Comparison of ENCODE assay signal across 8 cellular contexts in the genomic region with DNA sequence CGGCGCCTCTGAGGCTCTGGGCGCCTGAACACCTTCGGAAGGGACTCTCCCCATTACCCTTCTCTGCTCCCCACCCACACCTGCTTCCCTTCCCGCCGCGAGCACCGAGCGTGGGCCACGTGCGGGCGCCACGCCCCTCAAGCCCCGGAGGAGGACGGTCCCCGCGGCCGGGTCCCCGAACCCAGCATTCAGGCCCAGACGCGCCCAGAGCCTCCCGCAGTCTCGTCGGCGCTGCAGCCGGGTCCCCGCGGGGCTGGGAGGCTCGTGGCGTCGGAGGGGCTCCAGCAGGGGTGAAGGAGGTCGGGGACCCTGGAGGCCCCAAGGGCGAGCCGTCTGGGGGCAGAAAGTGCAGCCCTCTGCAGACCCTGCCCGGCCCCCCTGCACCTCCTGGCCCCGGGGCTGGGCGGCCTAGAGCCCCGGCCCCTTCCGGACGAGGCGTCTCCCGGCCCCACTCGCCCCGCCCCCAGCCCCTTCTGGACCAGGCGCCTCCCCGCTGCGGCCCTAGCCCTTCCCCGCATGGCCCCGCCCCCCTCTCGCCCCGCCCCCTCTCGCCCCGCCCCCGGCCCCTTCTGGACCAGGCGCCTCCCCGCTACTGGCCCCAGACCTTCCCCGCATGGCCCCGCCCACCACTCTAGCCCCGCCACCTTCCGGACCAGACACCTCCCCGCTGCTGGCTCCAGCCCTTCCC. TPM values are rescaled to one million over a fixed set of nuclear protein-coding genes. Genes with fewer than 3 reads are reported as not detected.
DNase-seq lines count a peak whose midpoint lies in the region; ATAC-seq and TF ChIP-seq lines count a peak whose summit lies in the region.

No MANE protein-coding gene starts in this region.

- H3K9ac ChIP-seq in neural progenitor cell (no peak overlapping the region), stomach smooth muscle (ENCODE audit: low read length in 2 of 2) (peak overlapping the region; percentile 58 to 60)

- H3K4me3 Mint-ChIP-seq in activated T-helper 17 cell treated with anti-CD3 and anti-CD28 coated beads, Interleukin-2, amount 50 U/mL, for 72 hours = peak overlapping the region; percentile 76
- H3K4me3 Mint-ChIP-seq in neural progenitor cell = peak overlapping the region; percentile 76

- ATAC-seq in GM19025 (IDR thresholded peaks at IDR 0.05; ENCODE audit: low read depth, unreplicated experiment) (peak; percentile 54), HG03520 (IDR thresholded peaks at IDR 0.05; ENCODE audit: unreplicated experiment) (peak; percentile 43)
- peak; percentile 80 for ATAC-seq in activated T-helper 17 cell treated with anti-CD3 and anti-CD28 coated beads, Interleukin-2, amount 50 U/mL, for 72 hours (replicated peaks)

- no peaks in the 10 kb centered on the region for H3K27me3 Mint-ChIP-seq in activated T-helper 17 cell treated with anti-CD3 and anti-CD28 coated beads, Interleukin-2, amount 50 U/mL, for 72 hours
- peaks cover 11% of the 10 kb centered on the region for H3K27me3 Mint-ChIP-seq in neural progenitor cell (ENCODE audit: insufficient read depth, low read depth)

- H3K4me2 ChIP-seq in neural progenitor cell = peak overlapping the region; percentile 89

- peak; percentile 38 for DNase-seq in AG04450 (ENCODE audit: low read depth, low spot score)
- peak; percentile 64 for DNase-seq in RKO (ENCODE audit: low spot score)
- peak; percentile 46 for DNase-seq in fibroblast of the aortic adventitia (ENCODE audit: low read depth)
- peak; percentile 97 for DNase-seq in neural progenitor cell (ENCODE audit: low spot score)

- H3K36me3 ChIP-seq in neural progenitor cell (no peaks in the 10 kb centered on the region), stomach smooth muscle (ENCODE audit: control insufficient read depth in 2 of 2, insufficient read depth in 2 of 2, low read length in 2 of 2) (no peaks in the 10 kb centered on the region)

- H3K79me2 ChIP-seq in neural progenitor cell (ENCODE audit: low read depth) = no peaks in the 10 kb centered on the region

- peaks cover 14% of the 10 kb centered on the region for H3K4me1 ChIP-seq in neural progenitor cell
- H3K4me1 ChIP-seq in stomach smooth muscle (ENCODE audit: control insufficient read depth, insufficient read depth, low read length) = peaks cover 33% of the 10 kb centered on the region

- H3K4me1 Mint-ChIP-seq in activated T-helper 17 cell treated with anti-CD3 and anti-CD28 coated beads, Interleukin-2, amount 50 U/mL, for 72 hours = no peaks in the 10 kb centered on the region
- H3K4me1 Mint-ChIP-seq in neural progenitor cell = peaks cover 29% of the 10 kb centered on the region

- H3K27ac Mint-ChIP-seq in activated T-helper 17 cell treated with anti-CD3 and anti-CD28 coated beads, Interleukin-2, amount 50 U/mL, for 72 hours = no peak overlapping the region
- H3K27ac Mint-ChIP-seq in neural progenitor cell = no peak overlapping the region

- CTCF ChIA-PET in AG04450 (lab: Charles Lee) = interaction anchor here (1.0 to 2.9 kb wide), 2 partner anchors 48 to 281 kb away, joined by 4 to 10 read pairs; no protein-coding TSS in a partner anchor

- POLR2A ChIA-PET in AG04450 (lab: Yijun Ruan, JAX) = no interaction called here

- no peak overlapping the region for H3K27ac ChIP-seq in AG04450 (ENCODE audit: low read depth, low read length)
- no peak overlapping the region for H3K27ac ChIP-seq in neural progenitor cell
- H3K27ac ChIP-seq in stomach smooth muscle (ENCODE audit: low read length) = no peak overlapping the region

- H3K9me3 ChIP-seq in AG04450 (ENCODE audit: control insufficient read depth, insufficient read depth, low read length) (no peaks in the 10 kb centered on the region; the same call in 1 of the 2 replicates), neural progenitor cell (ENCODE audit: low read depth) (no peaks in the 10 kb centered on the region), stomach smooth muscle (ENCODE audit: control insufficient read depth in 2 of 2, low read length in 2 of 2) (no peaks in the 10 kb centered on the region)

- H2AFZ ChIP-seq in neural progenitor cell (replicated peaks) = peak overlapping the region; percentile 83

- H3K4me3 ChIP-seq in AG04450 (ENCODE audit: low read depth, low read length) (peak overlapping the region; percentile 67), fibroblast of the aortic adventitia (ENCODE audit: low read depth, low read length) (peak overlapping the region; percentile 60), neural progenitor cell (peak overlapping the region; percentile 69), stomach smooth muscle (ENCODE audit: low read length in 2 of 2) (peak overlapping the region; percentile 70 to 74)

- H4K20me1 ChIP-seq in neural progenitor cell (ENCODE audit: low read depth) = peaks cover 4% of the 10 kb centered on the region

- no peaks in the 10 kb centered on the region for H3K36me3 Mint-ChIP-seq in activated T-helper 17 cell treated with anti-CD3 and anti-CD28 coated beads, Interleukin-2, amount 50 U/mL, for 72 hours (ENCODE audit: low read depth)
- H3K36me3 Mint-ChIP-seq in neural progenitor cell = no peaks in the 10 kb centered on the region

- peaks cover 5% of the 10 kb centered on the region for H3F3A ChIP-seq in neural progenitor cell (ENCODE audit: low read depth)

- H3K27me3 ChIP-seq in AG04450 (ENCODE audit: control insufficient read depth, insufficient read depth, low read length) (peaks cover 3% of the 10 kb centered on the region), neural progenitor cell (peaks cover 23% of the 10 kb centered on the region), stomach smooth muscle (ENCODE audit: control insufficient read depth in 1 of 2, insufficient read depth in 2 of 2, low read length in 2 of 2) (no peaks in the 10 kb centered on the region)

- no peaks in the 10 kb centered on the region for H3K9me3 Mint-ChIP-seq in activated T-helper 17 cell treated with anti-CD3 and anti-CD28 coated beads, Interleukin-2, amount 50 U/mL, for 72 hours
- peaks cover 5% of the 10 kb centered on the region for H3K9me3 Mint-ChIP-seq in neural progenitor cell

- TF ChIP-seq CTCF in AG04450 (IDR thresholded peaks at IDR 0.05; ENCODE audit: low read depth, low read length) (no peak), fibroblast of the aortic adventitia (IDR thresholded peaks at IDR 0.05; ENCODE audit: insufficient read depth, low read length) (no peak), neural progenitor cell (IDR thresholded peaks at IDR 0.05) (no peak)

RNA-seq across cellular contexts. Expression of a gene that starts 0.4 kb away (rescaled TPM):
- 1.1 and 2.5 TPM in 2 replicates for polyA plus RNA-seq in AG04450 (2011; rRNA removed)
- 1.6 and 1.8 TPM in 2 replicates for polyA minus RNA-seq in AG04450 (2011; rRNA and poly(A)+ RNA removed)
- 1 to 10 TPM; 1.5 to 2.8 TPM for total RNA-seq in activated T-helper 17 cell treated with anti-CD3 and anti-CD28 coated beads, Interleukin-2, amount 50 U/mL, for 72 hours
- total RNA-seq in fibroblast of the aortic adventitia (ENCODE audit: low replicate concordance) (4.6 TPM in 1 of 2 replicates, not detected in the other), neural progenitor cell (ENCODE audit: low replicate concordance) (9.1 TPM in 1 of 2 replicates, not detected in the other)

RNA-seq across cellular contexts. Expression of a gene that starts 19.9 kb away (rescaled TPM):
- polyA plus RNA-seq in AG04450 (2011; rRNA removed) = not detected in 2 replicates
- not detected in 2 replicates for polyA minus RNA-seq in AG04450 (2011; rRNA and poly(A)+ RNA removed)
- total RNA-seq in activated T-helper 17 cell treated with anti-CD3 and anti-CD28 coated beads, Interleukin-2, amount 50 U/mL, for 72 hours = not detected
- total RNA-seq in fibroblast of the aortic adventitia (ENCODE audit: low replicate concordance) (not detected in 2 replicates), neural progenitor cell (ENCODE audit: low replicate concordance) (not detected in 2 replicates)

RNA-seq across cellular contexts. Expression of a gene that starts 24.1 kb away (rescaled TPM):
- polyA plus RNA-seq in AG04450 (2011; rRNA removed) = 28.7 and 37.1 TPM in 2 replicates
- polyA minus RNA-seq in AG04450 (2011; rRNA and poly(A)+ RNA removed) = 12.1 and 15.8 TPM in 2 replicates
- total RNA-seq in activated T-helper 17 cell treated with anti-CD3 and anti-CD28 coated beads, Interleukin-2, amount 50 U/mL, for 72 hours = 10 to 100 TPM; 26.4 to 35.9 TPM
- 22.9 and 37.8 TPM in 2 replicates for total RNA-seq in fibroblast of the aortic adventitia (ENCODE audit: low replicate concordance)
- total RNA-seq in neural progenitor cell (ENCODE audit: low replicate concordance) = 32.5 and 51.0 TPM in 2 replicates

Comparison
In these comparisons a context has a peak if more than half of its experiments do, and no peak if none do; other contexts are left out.
1. DNase-seq: peak in every context shown above with its lines; median percentile 97 in neural progenitor cell; 64 in RKO; 46 in fibroblast of the aortic adventitia; 38 in AG04450.